In genomic region chr18:51194604-51195003, GRCh38 we compare ENCODE assay signal across 8 cellular contexts. TPM values are rescaled to one million over a fixed set of nuclear protein-coding genes. Genes with fewer than 3 reads are reported as not detected.
DNase-seq lines count a peak whose midpoint lies in the region; ATAC-seq and TF ChIP-seq lines count a peak whose summit lies in the region.

No MANE protein-coding gene starts in this region.

- peaks cover 57% of the 10 kb centered on the region for H4K20me1 ChIP-seq in DND-41 (ENCODE audit: insufficient read depth, low read length)

- peaks cover 73% of the 10 kb centered on the region for H3K79me2 ChIP-seq in DND-41 (ENCODE audit: insufficient read depth, low read length)

- peak overlapping the region; percentile 55 to 92 for H3K27ac Mint-ChIP-seq in effector memory CD8-positive, alpha-beta T cell
- H3K27ac Mint-ChIP-seq in osteocyte (ENCODE audit: unreplicated experiment): peak overlapping the region; percentile 96

- peaks cover 46 to 57% of the 10 kb centered on the region in 2 donors for H3K4me1 Mint-ChIP-seq in effector memory CD8-positive, alpha-beta T cell (ENCODE audit: low read depth in 2 of 2)
- H3K4me1 Mint-ChIP-seq in osteocyte (ENCODE audit: unreplicated experiment): peaks cover 53% of the 10 kb centered on the region

- DNase-seq in DND-41 (no peak), NCI-H69 (lab: John Stamatoyannopoulos, UW) (peak; percentile 39), osteocyte (ENCODE audit: extremely low spot score, unreplicated experiment) (no peak), Ammon's horn (ENCODE audit: low spot score) (no peak), 8988T (no peak)
- DNase-seq in effector memory CD8-positive, alpha-beta T cell: no peak
- no peak for DNase-seq in stimulated activated CD4-positive, alpha-beta T cell treated with anti-CD3 and anti-CD28 coated beads, Interleukin-4, amount 100 ng/mL, for 24 hours

- peak overlapping the region; percentile 89 to 93 for H3K4me3 Mint-ChIP-seq in effector memory CD8-positive, alpha-beta T cell
- H3K4me3 Mint-ChIP-seq in osteocyte (ENCODE audit: unreplicated experiment): peak overlapping the region; percentile 96

- H3K27me3 Mint-ChIP-seq in effector memory CD8-positive, alpha-beta T cell: no peaks in the 10 kb centered on the region
- H3K27me3 Mint-ChIP-seq in osteocyte (ENCODE audit: unreplicated experiment): no peaks in the 10 kb centered on the region

- no peaks in the 10 kb centered on the region for H3K27me3 ChIP-seq in DND-41 (ENCODE audit: insufficient read depth, low read length, poor library complexity)

- TF ChIP-seq CTCF in DND-41 (IDR thresholded peaks at IDR 0.05; ENCODE audit: borderline replicate concordance, extremely low read depth, low read length, poor library complexity, severe bottlenecking) (no peak), osteocyte (IDR thresholded peaks at IDR 0.05) (no peak)

- H3K36me3 Mint-ChIP-seq in effector memory CD8-positive, alpha-beta T cell (ENCODE audit: insufficient read depth): peaks cover 23% of the 10 kb centered on the region
- H3K36me3 Mint-ChIP-seq in osteocyte (ENCODE audit: unreplicated experiment): no peaks in the 10 kb centered on the region

- peaks cover 49% of the 10 kb centered on the region for H3K4me1 ChIP-seq in DND-41 (ENCODE audit: insufficient read depth, low read length)

- H3K27ac ChIP-seq in DND-41 (ENCODE audit: low read length): peak overlapping the region; percentile 90

- peak overlapping the region; percentile 87 for H3K9ac ChIP-seq in DND-41 (ENCODE audit: low read depth, low read length)

- H2AFZ ChIP-seq in DND-41 (ENCODE audit: low read depth, low read length): no peak overlapping the region

- H3K9me3 ChIP-seq in DND-41 (ENCODE audit: insufficient read depth, low read length, severe bottlenecking): no peaks in the 10 kb centered on the region

- no peaks in the 10 kb centered on the region for H3K9me3 Mint-ChIP-seq in effector memory CD8-positive, alpha-beta T cell
- no peaks in the 10 kb centered on the region for H3K9me3 Mint-ChIP-seq in osteocyte (ENCODE audit: unreplicated experiment)

- H3K4me2 ChIP-seq in DND-41 (ENCODE audit: insufficient read depth, low read length): peak overlapping the region; percentile 88

- peaks cover 26% of the 10 kb centered on the region for H3K36me3 ChIP-seq in DND-41 (ENCODE audit: insufficient read depth, low read length)

- peak overlapping the region; percentile 73 to 93 for H3K4me3 ChIP-seq in DND-41 (ENCODE audit: low read depth in 1 of 2, low read length in 2 of 2)

- ATAC-seq in DND-41 (ENCODE audit: insufficient read depth, low read depth) (no peak), GM18870 (IDR thresholded peaks at IDR 0.05; ENCODE audit: unreplicated experiment) (no peak)
- no peak for ATAC-seq in effector memory CD8-positive, alpha-beta T cell (replicated peaks)

RNA-seq across cellular contexts. Expression of gene MEX3C, which starts 2.9 kb away (rescaled TPM):
- total RNA-seq in osteocyte: 53.5 and 59.7 TPM in 2 replicates
